1 cellular context compared by ENCODE assay signal in genomic region chr14:100078997-100079561, GRCh38.
TF ChIP-seq lines count a peak whose summit lies in the region.

No MANE protein-coding gene starts in this region.

TF ChIP-seq in H1, 55 proteins besides CTCF, POLR2A, EP300 and RAD21:
- TF ChIP-seq ASH2L (IDR thresholded peaks at IDR 0.05; ENCODE audit: low read length) (no peak), SRF (IDR thresholded peaks at IDR 0.05; ENCODE audit: low read depth, low read length) (no peak), YY1 (IDR thresholded peaks at IDR 0.05; ENCODE audit: low read depth, low read length) (no peak), USF2 (IDR thresholded peaks at IDR 0.05; ENCODE audit: low read length) (no peak), SIN3A (conservative IDR thresholded peaks at IDR 0.05 in 1 of 2, IDR thresholded peaks at IDR 0.05 in 1 of 2; ENCODE audit: low read depth in 1 of 2, low read length in 2 of 2) (no peak), FOSL1 (IDR thresholded peaks at IDR 0.05; ENCODE audit: insufficient read depth, low read depth, low read length) (no peak), JUND (IDR thresholded peaks at IDR 0.05; ENCODE audit: low read length) (no peak), EGR1 (IDR thresholded peaks at IDR 0.05; ENCODE audit: borderline replicate concordance, low read depth, low read length) (no peak), CHD1 (IDR thresholded peaks at IDR 0.05; ENCODE audit: low read depth, low read length) (no peak), RXRA (IDR thresholded peaks at IDR 0.05; ENCODE audit: insufficient read depth, low read depth, low read length) (no peak), JUN (IDR thresholded peaks at IDR 0.05; ENCODE audit: low read depth, low read length) (no peak), ATF2 (IDR thresholded peaks at IDR 0.05; ENCODE audit: low read length) (no peak)
TF ChIP-seq in H1: peak in this region for 0.
